1 cellular context compared by ENCODE assay signal in genomic region chr10:49278497-49278902, GRCh38.
TF ChIP-seq lines count a peak whose summit lies in the region.

No MANE protein-coding gene starts in this region.

TF ChIP-seq in K562, 482 proteins besides CTCF, POLR2A, EP300 and RAD21 (continued from another document and continues in another):
- TF ChIP-seq PRDM10 (IDR thresholded peaks at IDR 0.05; ENCODE audit: partially characterized antibody) (peak; percentile 48), OTX1 (CRISPR knock-in tag; IDR thresholded peaks at IDR 0.05) (no peak), CREM (IDR thresholded peaks at IDR 0.05; ENCODE audit: low read depth) (0 out of 2 replicates have a peak, but pooled peaks have one; percentile 16), CHD2 (IDR thresholded peaks at IDR 0.05; ENCODE audit: low read depth, low read length) (no peak), SREBF1 (IDR thresholded peaks at IDR 0.05; ENCODE audit: borderline replicate concordance, low read depth, low read length) (no peak), RCOR1 (IDR thresholded peaks at IDR 0.05; ENCODE audit: borderline replicate concordance in 1 of 2, low read depth in 2 of 2, low read length in 2 of 2) (0 out of 4 replicates have a peak, but pooled peaks of 1 of the 2 experiments have one; percentile 45), SRF (CRISPR knock-in tag; IDR thresholded peaks at IDR 0.05) (peak in 1 of 2 experiments; percentile 95; a peak in 2 of 4 replicates), KAT7 (CRISPR knock-in tag; IDR thresholded peaks at IDR 0.05; ENCODE audit: borderline replicate concordance) (peak; percentile 69; the same call in 1 of the 2 replicates), ZNF354B (CRISPR knock-in tag; IDR thresholded peaks at IDR 0.05) (no peak), EWSR1 (IDR thresholded peaks at IDR 0.05; ENCODE audit: borderline replicate concordance, low read depth, partially characterized antibody) (no peak), MEIS2 (IDR thresholded peaks at IDR 0.05; ENCODE audit: partially characterized antibody) (peak; percentile 87), U2AF1 (optimal IDR thresholded peaks at IDR 0.05; ENCODE audit: low read depth, low read length) (no peak), ARID1B (IDR thresholded peaks at IDR 0.05) (peak; percentile 19; the same call in 1 of the 2 replicates), CTBP1 (IDR thresholded peaks at IDR 0.05; ENCODE audit: borderline replicate concordance) (0 out of 2 replicates have a peak, but pooled peaks have one; percentile 42), GATA2 (CRISPR knock-in tag; IDR thresholded peaks at IDR 0.05) (peak; percentile 69), NR2C1 (IDR thresholded peaks at IDR 0.05) (no peak), NR2C1 (tag; IDR thresholded peaks at IDR 0.05) (peak; percentile 49; the same call in 1 of the 2 replicates), NR2C2 (CRISPR knock-in tag; IDR thresholded peaks at IDR 0.05) (no peak), NR2C2 (tag; IDR thresholded peaks at IDR 0.05) (peak; percentile 82), SMAD1 (IDR thresholded peaks at IDR 0.05; ENCODE audit: low read depth, low read length, partially characterized antibody) (no peak), PBX2 (CRISPR knock-in tag; IDR thresholded peaks at IDR 0.05; ENCODE audit: low read depth) (no peak), PBX2 (tag; conservative IDR thresholded peaks at IDR 0.05; ENCODE audit: low read depth) (peak; percentile 82), TBL1XR1 (IDR thresholded peaks at IDR 0.05; ENCODE audit: low read length in 2 of 2) (0 out of 4 replicates have a peak, but pooled peaks of 1 of the 2 experiments have one; percentile 58), POLR3A (IDR thresholded peaks at IDR 0.05; ENCODE audit: borderline replicate concordance, extremely low read depth, insufficient read depth, insufficient read length) (no peak), MYNN (IDR thresholded peaks at IDR 0.05) (peak; percentile 38; the same call in 1 of the 2 replicates), MYNN (CRISPR knock-in tag; IDR thresholded peaks at IDR 0.05) (no peak), MAZ (CRISPR knock-in tag; conservative IDR thresholded peaks at IDR 0.05 in 1 of 2, IDR thresholded peaks at IDR 0.05 in 1 of 2) (0 out of 4 replicates have a peak, but pooled peaks of 1 of the 2 experiments have one; percentile 35), PHF21A (IDR thresholded peaks at IDR 0.05; ENCODE audit: borderline replicate concordance, low read depth) (no peak), ARID4B (CRISPR knock-in tag; IDR thresholded peaks at IDR 0.05) (0 out of 2 replicates have a peak, but pooled peaks have one; percentile 19), BHLHE40 (IDR thresholded peaks at IDR 0.05; ENCODE audit: low read length) (0 out of 2 replicates have a peak, but pooled peaks have one; percentile 14), MEF2A (IDR thresholded peaks at IDR 0.05; ENCODE audit: control insufficient read depth, low read depth, low read length) (peak; percentile 93), FUS (optimal IDR thresholded peaks at IDR 0.05; ENCODE audit: low read depth, low read length) (no peak), JUND (IDR thresholded peaks at IDR 0.05; ENCODE audit: borderline replicate concordance, low read depth, low read length) (0 out of 2 replicates have a peak, but pooled peaks have one; percentile 30), JUND (tag; IDR thresholded peaks at IDR 0.05; ENCODE audit: borderline replicate concordance, low read depth, low read length) (peak; percentile 24; the same call in 1 of the 3 replicates)
- TF ChIP-seq, protein P1, sequence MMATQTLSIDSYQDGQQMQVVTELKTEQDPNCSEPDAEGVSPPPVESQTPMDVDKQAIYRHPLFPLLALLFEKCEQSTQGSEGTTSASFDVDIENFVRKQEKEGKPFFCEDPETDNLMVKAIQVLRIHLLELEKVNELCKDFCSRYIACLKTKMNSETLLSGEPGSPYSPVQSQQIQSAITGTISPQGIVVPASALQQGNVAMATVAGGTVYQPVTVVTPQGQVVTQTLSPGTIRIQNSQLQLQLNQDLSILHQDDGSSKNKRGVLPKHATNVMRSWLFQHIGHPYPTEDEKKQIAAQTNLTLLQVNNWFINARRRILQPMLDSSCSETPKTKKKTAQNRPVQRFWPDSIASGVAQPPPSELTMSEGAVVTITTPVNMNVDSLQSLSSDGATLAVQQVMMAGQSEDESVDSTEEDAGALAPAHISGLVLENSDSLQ (IDR thresholded peaks at IDR 0.05): peak; percentile 78
- TF ChIP-seq, protein P2, sequence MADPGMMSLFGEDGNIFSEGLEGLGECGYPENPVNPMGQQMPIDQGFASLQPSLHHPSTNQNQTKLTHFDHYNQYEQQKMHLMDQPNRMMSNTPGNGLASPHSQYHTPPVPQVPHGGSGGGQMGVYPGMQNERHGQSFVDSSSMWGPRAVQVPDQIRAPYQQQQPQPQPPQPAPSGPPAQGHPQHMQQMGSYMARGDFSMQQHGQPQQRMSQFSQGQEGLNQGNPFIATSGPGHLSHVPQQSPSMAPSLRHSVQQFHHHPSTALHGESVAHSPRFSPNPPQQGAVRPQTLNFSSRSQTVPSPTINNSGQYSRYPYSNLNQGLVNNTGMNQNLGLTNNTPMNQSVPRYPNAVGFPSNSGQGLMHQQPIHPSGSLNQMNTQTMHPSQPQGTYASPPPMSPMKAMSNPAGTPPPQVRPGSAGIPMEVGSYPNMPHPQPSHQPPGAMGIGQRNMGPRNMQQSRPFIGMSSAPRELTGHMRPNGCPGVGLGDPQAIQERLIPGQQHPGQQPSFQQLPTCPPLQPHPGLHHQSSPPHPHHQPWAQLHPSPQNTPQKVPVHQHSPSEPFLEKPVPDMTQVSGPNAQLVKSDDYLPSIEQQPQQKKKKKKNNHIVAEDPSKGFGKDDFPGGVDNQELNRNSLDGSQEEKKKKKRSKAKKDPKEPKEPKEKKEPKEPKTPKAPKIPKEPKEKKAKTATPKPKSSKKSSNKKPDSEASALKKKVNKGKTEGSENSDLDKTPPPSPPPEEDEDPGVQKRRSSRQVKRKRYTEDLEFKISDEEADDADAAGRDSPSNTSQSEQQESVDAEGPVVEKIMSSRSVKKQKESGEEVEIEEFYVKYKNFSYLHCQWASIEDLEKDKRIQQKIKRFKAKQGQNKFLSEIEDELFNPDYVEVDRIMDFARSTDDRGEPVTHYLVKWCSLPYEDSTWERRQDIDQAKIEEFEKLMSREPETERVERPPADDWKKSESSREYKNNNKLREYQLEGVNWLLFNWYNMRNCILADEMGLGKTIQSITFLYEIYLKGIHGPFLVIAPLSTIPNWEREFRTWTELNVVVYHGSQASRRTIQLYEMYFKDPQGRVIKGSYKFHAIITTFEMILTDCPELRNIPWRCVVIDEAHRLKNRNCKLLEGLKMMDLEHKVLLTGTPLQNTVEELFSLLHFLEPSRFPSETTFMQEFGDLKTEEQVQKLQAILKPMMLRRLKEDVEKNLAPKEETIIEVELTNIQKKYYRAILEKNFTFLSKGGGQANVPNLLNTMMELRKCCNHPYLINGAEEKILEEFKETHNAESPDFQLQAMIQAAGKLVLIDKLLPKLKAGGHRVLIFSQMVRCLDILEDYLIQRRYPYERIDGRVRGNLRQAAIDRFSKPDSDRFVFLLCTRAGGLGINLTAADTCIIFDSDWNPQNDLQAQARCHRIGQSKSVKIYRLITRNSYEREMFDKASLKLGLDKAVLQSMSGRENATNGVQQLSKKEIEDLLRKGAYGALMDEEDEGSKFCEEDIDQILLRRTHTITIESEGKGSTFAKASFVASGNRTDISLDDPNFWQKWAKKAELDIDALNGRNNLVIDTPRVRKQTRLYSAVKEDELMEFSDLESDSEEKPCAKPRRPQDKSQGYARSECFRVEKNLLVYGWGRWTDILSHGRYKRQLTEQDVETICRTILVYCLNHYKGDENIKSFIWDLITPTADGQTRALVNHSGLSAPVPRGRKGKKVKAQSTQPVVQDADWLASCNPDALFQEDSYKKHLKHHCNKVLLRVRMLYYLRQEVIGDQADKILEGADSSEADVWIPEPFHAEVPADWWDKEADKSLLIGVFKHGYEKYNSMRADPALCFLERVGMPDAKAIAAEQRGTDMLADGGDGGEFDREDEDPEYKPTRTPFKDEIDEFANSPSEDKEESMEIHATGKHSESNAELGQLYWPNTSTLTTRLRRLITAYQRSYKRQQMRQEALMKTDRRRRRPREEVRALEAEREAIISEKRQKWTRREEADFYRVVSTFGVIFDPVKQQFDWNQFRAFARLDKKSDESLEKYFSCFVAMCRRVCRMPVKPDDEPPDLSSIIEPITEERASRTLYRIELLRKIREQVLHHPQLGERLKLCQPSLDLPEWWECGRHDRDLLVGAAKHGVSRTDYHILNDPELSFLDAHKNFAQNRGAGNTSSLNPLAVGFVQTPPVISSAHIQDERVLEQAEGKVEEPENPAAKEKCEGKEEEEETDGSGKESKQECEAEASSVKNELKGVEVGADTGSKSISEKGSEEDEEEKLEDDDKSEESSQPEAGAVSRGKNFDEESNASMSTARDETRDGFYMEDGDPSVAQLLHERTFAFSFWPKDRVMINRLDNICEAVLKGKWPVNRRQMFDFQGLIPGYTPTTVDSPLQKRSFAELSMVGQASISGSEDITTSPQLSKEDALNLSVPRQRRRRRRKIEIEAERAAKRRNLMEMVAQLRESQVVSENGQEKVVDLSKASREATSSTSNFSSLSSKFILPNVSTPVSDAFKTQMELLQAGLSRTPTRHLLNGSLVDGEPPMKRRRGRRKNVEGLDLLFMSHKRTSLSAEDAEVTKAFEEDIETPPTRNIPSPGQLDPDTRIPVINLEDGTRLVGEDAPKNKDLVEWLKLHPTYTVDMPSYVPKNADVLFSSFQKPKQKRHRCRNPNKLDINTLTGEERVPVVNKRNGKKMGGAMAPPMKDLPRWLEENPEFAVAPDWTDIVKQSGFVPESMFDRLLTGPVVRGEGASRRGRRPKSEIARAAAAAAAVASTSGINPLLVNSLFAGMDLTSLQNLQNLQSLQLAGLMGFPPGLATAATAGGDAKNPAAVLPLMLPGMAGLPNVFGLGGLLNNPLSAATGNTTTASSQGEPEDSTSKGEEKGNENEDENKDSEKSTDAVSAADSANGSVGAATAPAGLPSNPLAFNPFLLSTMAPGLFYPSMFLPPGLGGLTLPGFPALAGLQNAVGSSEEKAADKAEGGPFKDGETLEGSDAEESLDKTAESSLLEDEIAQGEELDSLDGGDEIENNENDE (IDR thresholded peaks at IDR 0.05; ENCODE audit: low read depth, low read length): no peak
